Comparison of ENCODE assay signal across 9 cellular contexts in the genomic region with DNA sequence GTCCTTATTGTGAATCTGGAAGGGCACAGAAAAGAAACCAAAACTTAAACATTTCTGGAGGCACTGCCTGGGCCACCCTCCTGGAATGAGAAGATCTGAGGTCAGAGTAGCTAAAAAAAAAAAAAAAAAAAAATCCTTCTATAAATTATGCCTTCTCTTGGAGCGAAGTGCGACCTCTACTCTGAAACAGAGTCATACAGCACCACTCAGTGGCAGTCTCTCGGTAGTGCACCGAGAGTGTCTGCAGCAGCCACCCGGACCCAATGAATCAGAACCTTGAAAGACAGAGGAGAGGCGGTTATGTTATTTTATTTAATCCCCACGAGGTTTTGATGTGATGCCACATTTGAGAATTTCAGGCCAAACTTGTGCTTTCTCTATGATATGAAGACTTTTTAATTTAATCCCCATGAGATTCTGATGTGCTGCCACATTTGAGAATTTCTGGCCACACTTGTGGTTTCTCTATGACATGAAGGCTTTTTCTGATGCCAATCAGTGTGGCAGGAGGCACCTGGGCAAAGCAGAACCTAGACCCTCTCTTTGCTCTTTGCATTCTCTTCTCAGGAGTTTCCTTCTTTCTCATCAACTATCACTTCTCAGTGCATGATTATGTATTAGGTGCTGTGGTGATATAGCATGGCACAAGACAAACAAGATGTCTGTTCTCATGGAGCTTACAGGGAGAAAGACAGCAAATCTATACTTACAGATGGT. TPM values are rescaled to one million over a fixed set of nuclear protein-coding genes. Genes with fewer than 3 reads are reported as not detected.
DNase-seq lines count a peak whose midpoint lies in the region; ATAC-seq and TF ChIP-seq lines count a peak whose summit lies in the region.
"Had no signal": no experiment of that assay in that cellular context is flagged by ENCODE, and none has a peak within 500 bp of the region (broad histone marks: within the 10 kb centered on the region; RNA-seq: fewer than 3 reads in every experiment).

No MANE protein-coding gene starts in this region.

- no peak overlapping the region for H3K27ac ChIP-seq in thyroid gland

- H3K9me3 ChIP-seq in thyroid gland, result no peaks in the 10 kb centered on the region

- POLR2A ChIA-PET in activated CD4-positive, alpha-beta T cell treated with anti-CD3 and anti-CD28 coated beads, Interleukin-2, amount 10 ng/mL, durations not matched to agents 7 days and 5 days (lab: Charles Lee), result no interaction called here

- H3K36me3 ChIP-seq in thyroid gland, result no peaks in the 10 kb centered on the region

- TF ChIP-seq CTCF in epithelial cell of esophagus (IDR thresholded peaks at IDR 0.05; ENCODE audit: insufficient read depth, low read depth, low read length, missing control alignments) (peak; percentile 54), thyroid gland (IDR thresholded peaks at IDR 0.05) (peak; percentile 20 to 66 (median 52))

- H3K4me3 ChIP-seq in epithelial cell of esophagus (ENCODE audit: low read length) (no peak overlapping the region), thyroid gland (replicated peaks in 1 of 3) (no peak overlapping the region)

- DNase-seq in AG20443 (ENCODE audit: low spot score) (peak; percentile 72), GM19238 (ENCODE audit: insufficient read length, low spot score) (peak; percentile 6), NCI-H2107 treated with DMSO at 0.1 percent for 48 hours (lab: John Stamatoyannopoulos, UW; ENCODE audit: unreplicated experiment) (peak; percentile 8), epithelial cell of esophagus (ENCODE audit: low read depth) (peak; percentile 47), myocyte (ENCODE audit: low read depth) (peak; percentile 40), thyroid gland (peak; percentile 62 to 66)
- DNase-seq in activated CD4-positive, alpha-beta T cell treated with anti-CD3 and anti-CD28 coated beads, Interleukin-2, amount 10 ng/mL, durations not matched to agents 7 days and 5 days, result peak; percentile 22

- WGBS in thyroid gland, 2 donors, result 3 to 4% methylated on average over 7 of the region's 7 CpGs

- no peaks in the 10 kb centered on the region for H3K4me1 Mint-ChIP-seq in activated CD4-positive, alpha-beta T cell treated with anti-CD3 and anti-CD28 coated beads, Interleukin-2, amount 10 ng/mL, durations not matched to agents 7 days and 5 days

- no peak overlapping the region for H3K4me3 Mint-ChIP-seq in activated CD4-positive, alpha-beta T cell treated with anti-CD3 and anti-CD28 coated beads, Interleukin-2, amount 10 ng/mL, durations not matched to agents 7 days and 5 days

- no peaks in the 10 kb centered on the region for H3K4me1 ChIP-seq in thyroid gland

- no peaks in the 10 kb centered on the region for H3K27me3 Mint-ChIP-seq in activated CD4-positive, alpha-beta T cell treated with anti-CD3 and anti-CD28 coated beads, Interleukin-2, amount 10 ng/mL, durations not matched to agents 7 days and 5 days

- ATAC-seq in GM18858 (IDR thresholded peaks at IDR 0.05; ENCODE audit: unreplicated experiment), result no peak

- no peaks in the 10 kb centered on the region for H3K9me3 Mint-ChIP-seq in activated CD4-positive, alpha-beta T cell treated with anti-CD3 and anti-CD28 coated beads, Interleukin-2, amount 10 ng/mL, durations not matched to agents 7 days and 5 days

- no peak overlapping the region for H3K27ac Mint-ChIP-seq in activated CD4-positive, alpha-beta T cell treated with anti-CD3 and anti-CD28 coated beads, Interleukin-2, amount 10 ng/mL, durations not matched to agents 7 days and 5 days

- H3K27me3 ChIP-seq in thyroid gland, result no peaks in the 10 kb centered on the region

- no peak for TF ChIP-seq POLR2A in thyroid gland (IDR thresholded peaks at IDR 0.05)

- CTCF ChIA-PET in activated CD4-positive, alpha-beta T cell treated with anti-CD3 and anti-CD28 coated beads, Interleukin-2, amount 10 ng/mL, durations not matched to agents 7 days and 5 days (lab: Charles Lee), result interaction anchor here (0.8 kb wide), 1 partner anchor 214 kb away, joined by 3 read pairs; no protein-coding TSS in a partner anchor

- H3K36me3 Mint-ChIP-seq in activated CD4-positive, alpha-beta T cell treated with anti-CD3 and anti-CD28 coated beads, Interleukin-2, amount 10 ng/mL, durations not matched to agents 7 days and 5 days (ENCODE audit: low read depth), result no peaks in the 10 kb centered on the region

- intact Hi-C loops in thyroid gland (cut with DNase I), result loop anchor here (5.0 kb wide), 1 partner anchor 220 kb away; no protein-coding TSS in a partner anchor

RNA-seq across cellular contexts. Expression of a gene that starts 5.6 kb away (rescaled TPM):
- total RNA-seq in activated CD4-positive, alpha-beta T cell treated with anti-CD3 and anti-CD28 coated beads, Interleukin-2, amount 10 ng/mL, durations not matched to agents 7 days and 5 days, result not detected
- total RNA-seq in myocyte (not detected in 2 replicates), thyroid gland (not detected)
- not detected for polyA plus RNA-seq in myocyte (2012)
- total RNA-seq: lower leg skin had no signal

Comparison
In these comparisons a context has a peak if more than half of its experiments do, and no peak if none do; other contexts are left out.
1. DNase-seq: peak in every context shown above with its lines; median percentile 72 in AG20443; 64 in thyroid gland; 47 in epithelial cell of esophagus; 40 in myocyte; 22 in activated CD4-positive, alpha-beta T cell treated with anti-CD3 and anti-CD28 coated beads, Interleukin-2, amount 10 ng/mL, durations not matched to agents 7 days and 5 days; 8 in NCI-H2107 treated with DMSO at 0.1 percent for 48 hours; 6 in GM19238.